8 cellular contexts compared by ENCODE assay signal in genomic region chr12:14185441-14186192, GRCh38.
A peak's percentile ranks its signal among the peaks of the same experiment; 100 is the strongest.
DNase-seq lines count a peak whose midpoint lies in the region; ATAC-seq and TF ChIP-seq lines count a peak whose summit lies in the region.

No MANE protein-coding gene starts in this region.

- peak; percentile 62 for TF ChIP-seq CTCF in glutamatergic neuron (IDR thresholded peaks at IDR 0.05; ENCODE audit: partially characterized antibody, unreplicated experiment)

- peak; percentile 61 for DNase-seq in DMS114 treated with DMSO at 0.1 percent for 48 hours (lab: John Stamatoyannopoulos, UW; ENCODE audit: unreplicated experiment)
- DNase-seq in NCI-H2107 (lab: John Stamatoyannopoulos, UW), result peak; percentile 49
- peak; percentile 36 for DNase-seq in activated CD4-positive, alpha-beta T cell treated with anti-CD3 and anti-CD28 coated beads, Interleukin-2, amount 10 ng/mL, durations not matched to agents 7 days and 5 days
- DNase-seq in glutamatergic neuron, result peak; percentile 49
- peak; percentile 10 for DNase-seq in smooth muscle cell of the brain vasculature (ENCODE audit: low read depth, low spot score)

- no peak overlapping the region for H3K27ac Mint-ChIP-seq in activated CD4-positive, alpha-beta T cell treated with anti-CD3 and anti-CD28 coated beads, Interleukin-2, amount 10 ng/mL, durations not matched to agents 7 days and 5 days
- peak overlapping the region; percentile 85 for H3K27ac Mint-ChIP-seq in glutamatergic neuron (ENCODE audit: unreplicated experiment)

- H3K27me3 Mint-ChIP-seq in activated CD4-positive, alpha-beta T cell treated with anti-CD3 and anti-CD28 coated beads, Interleukin-2, amount 10 ng/mL, durations not matched to agents 7 days and 5 days, result peaks cover 2% of the 10 kb centered on the region
- H3K27me3 Mint-ChIP-seq in glutamatergic neuron (ENCODE audit: unreplicated experiment), result no peaks in the 10 kb centered on the region

- POLR2A ChIA-PET in activated CD4-positive, alpha-beta T cell treated with anti-CD3 and anti-CD28 coated beads, Interleukin-2, amount 10 ng/mL, durations not matched to agents 7 days and 5 days (lab: Charles Lee), result no interaction called here

- no peak overlapping the region for H3K4me3 Mint-ChIP-seq in activated CD4-positive, alpha-beta T cell treated with anti-CD3 and anti-CD28 coated beads, Interleukin-2, amount 10 ng/mL, durations not matched to agents 7 days and 5 days
- H3K4me3 Mint-ChIP-seq in glutamatergic neuron (ENCODE audit: unreplicated experiment), result peak overlapping the region; percentile 9

- CTCF ChIA-PET in activated CD4-positive, alpha-beta T cell treated with anti-CD3 and anti-CD28 coated beads, Interleukin-2, amount 10 ng/mL, durations not matched to agents 7 days and 5 days (lab: Charles Lee), result interaction anchor here (0.6 to 1.4 kb wide), 5 partner anchors 30 to 476 kb away, joined by 3 to 5 read pairs (median 4); no protein-coding TSS in a partner anchor

- H3K4me1 Mint-ChIP-seq in activated CD4-positive, alpha-beta T cell treated with anti-CD3 and anti-CD28 coated beads, Interleukin-2, amount 10 ng/mL, durations not matched to agents 7 days and 5 days, result no peaks in the 10 kb centered on the region
- peaks cover 2% of the 10 kb centered on the region for H3K4me1 Mint-ChIP-seq in glutamatergic neuron (ENCODE audit: low read depth, unreplicated experiment)

- H3K36me3 Mint-ChIP-seq in activated CD4-positive, alpha-beta T cell treated with anti-CD3 and anti-CD28 coated beads, Interleukin-2, amount 10 ng/mL, durations not matched to agents 7 days and 5 days (ENCODE audit: low read depth), result no peaks in the 10 kb centered on the region
- H3K36me3 Mint-ChIP-seq in glutamatergic neuron (ENCODE audit: unreplicated experiment), result no peaks in the 10 kb centered on the region

- ATAC-seq in GM19328 (IDR thresholded peaks at IDR 0.05; ENCODE audit: unreplicated experiment), result peak; percentile 75
- peak; percentile 84 for ATAC-seq in HG03175 (IDR thresholded peaks at IDR 0.05; ENCODE audit: unreplicated experiment)
- ATAC-seq in HG02970 (IDR thresholded peaks at IDR 0.05; ENCODE audit: low FRiP score, unreplicated experiment), result no peak

- no peaks in the 10 kb centered on the region for H3K9me3 Mint-ChIP-seq in activated CD4-positive, alpha-beta T cell treated with anti-CD3 and anti-CD28 coated beads, Interleukin-2, amount 10 ng/mL, durations not matched to agents 7 days and 5 days
- peaks cover 8% of the 10 kb centered on the region for H3K9me3 Mint-ChIP-seq in glutamatergic neuron (ENCODE audit: unreplicated experiment)

Comparison
In these comparisons a context has a peak if more than half of its experiments do, and no peak if none do; other contexts are left out.
1. DNase-seq: peak in every context shown above with its lines; median percentile 61 in DMS114 treated with DMSO at 0.1 percent for 48 hours; 49 in NCI-H2107; 49 in glutamatergic neuron; 36 in activated CD4-positive, alpha-beta T cell treated with anti-CD3 and anti-CD28 coated beads, Interleukin-2, amount 10 ng/mL, durations not matched to agents 7 days and 5 days; 10 in smooth muscle cell of the brain vasculature.